8 cellular contexts compared by ENCODE assay signal in genomic region chr12:6946033-6946919, GRCh38.
A peak's percentile ranks its signal among the peaks of the same experiment; 100 is the strongest.
DNase-seq lines count a peak whose midpoint lies in the region; ATAC-seq and TF ChIP-seq lines count a peak whose summit lies in the region.

No MANE protein-coding gene starts in this region.

- H3K9me3 Mint-ChIP-seq in stimulated activated naive CD8-positive, alpha-beta T cell treated with anti-CD3 and anti-CD28 coated beads, Interleukin-15, Interleukin-2, amounts not matched to agents 100 ng/mL and 50 ng/mL, for 24 hours: no peaks in the 10 kb centered on the region

- peaks cover 86% of the 10 kb centered on the region for H3K4me1 Mint-ChIP-seq in stimulated activated naive CD8-positive, alpha-beta T cell treated with anti-CD3 and anti-CD28 coated beads, Interleukin-15, Interleukin-2, amounts not matched to agents 100 ng/mL and 50 ng/mL, for 24 hours (ENCODE audit: low read depth)

- DNase-seq in NOMO-1 treated with DMSO at 0.1 percent for 48 hours (lab: John Stamatoyannopoulos, UW; ENCODE audit: unreplicated experiment) (peak; percentile 39), astrocyte of the hippocampus (ENCODE audit: low read depth, low spot score) (peak; percentile 44), left kidney (ENCODE audit: low read depth, low spot score) (peak; percentile 97), T1000 (lab: John Stamatoyannopoulos, UW) (no peak), hepatic stellate cell (ENCODE audit: low spot score) (no peak)

- H3K4me3 Mint-ChIP-seq in stimulated activated naive CD8-positive, alpha-beta T cell treated with anti-CD3 and anti-CD28 coated beads, Interleukin-15, Interleukin-2, amounts not matched to agents 100 ng/mL and 50 ng/mL, for 24 hours: peak overlapping the region; percentile 98

- peak; percentile 24 for ATAC-seq in HG03175 (IDR thresholded peaks at IDR 0.05; ENCODE audit: unreplicated experiment)

- H3K36me3 Mint-ChIP-seq in stimulated activated naive CD8-positive, alpha-beta T cell treated with anti-CD3 and anti-CD28 coated beads, Interleukin-15, Interleukin-2, amounts not matched to agents 100 ng/mL and 50 ng/mL, for 24 hours (ENCODE audit: low read depth): peaks cover 23% of the 10 kb centered on the region

- H3K27me3 Mint-ChIP-seq in stimulated activated naive CD8-positive, alpha-beta T cell treated with anti-CD3 and anti-CD28 coated beads, Interleukin-15, Interleukin-2, amounts not matched to agents 100 ng/mL and 50 ng/mL, for 24 hours: peaks cover 4% of the 10 kb centered on the region

- peak; percentile 53 for TF ChIP-seq POLR2A in GM10847 (IDR thresholded peaks at IDR 0.05; ENCODE audit: extremely low read depth, insufficient read length)

- peak overlapping the region; percentile 99 for H3K27ac Mint-ChIP-seq in stimulated activated naive CD8-positive, alpha-beta T cell treated with anti-CD3 and anti-CD28 coated beads, Interleukin-15, Interleukin-2, amounts not matched to agents 100 ng/mL and 50 ng/mL, for 24 hours

Comparison
In these comparisons a context has a peak if more than half of its experiments do, and no peak if none do; other contexts are left out.
1. DNase-seq: peak in NOMO-1 treated with DMSO at 0.1 percent for 48 hours (single experiment), astrocyte of the hippocampus (single experiment) and left kidney (single experiment); none in T1000 (single experiment) and hepatic stellate cell (single experiment).